ENCODE assay signal across 1 cellular context in genomic region chr9:21565137-21565536, GRCh38.
TF ChIP-seq lines count a peak whose summit lies in the region.

No MANE protein-coding gene starts in this region.

TF ChIP-seq in HCT116, 20 proteins besides CTCF, POLR2A, EP300 and RAD21 (continued from another document):
- no peak for TF ChIP-seq REST (IDR thresholded peaks at IDR 0.05; ENCODE audit: low read depth)
- TF ChIP-seq EGR1 (IDR thresholded peaks at IDR 0.05; ENCODE audit: low read depth) = no peak
- TF ChIP-seq ATF3 (IDR thresholded peaks at IDR 0.05) = no peak
- TF ChIP-seq JUND (IDR thresholded peaks at IDR 0.05) = peak; percentile 70
- TF ChIP-seq TCF7L2 (IDR thresholded peaks at IDR 0.05; ENCODE audit: borderline replicate concordance, extremely low read depth, insufficient read depth, insufficient read length) = peak; percentile 78
